Comparison of ENCODE assay signal across 29 cellular contexts in genomic region chr10:23910296-23910695, GRCh38.
"Had no signal": no experiment of that assay in that cellular context is flagged by ENCODE, and none has a peak within 500 bp of the region (broad histone marks: within the 10 kb centered on the region; RNA-seq: fewer than 3 reads in every experiment).

No MANE protein-coding gene starts in this region.

- H3K27me3 ChIP-seq: colonic mucosa, esophagus muscularis mucosa, esophagus squamous epithelium, foreskin keratinocyte, gastrocnemius medialis, heart left ventricle had no signal

- H3K9me3 Mint-ChIP-seq: endodermal cell had no signal

- H3K4me3 ChIP-seq: colonic mucosa, coronary artery, dorsolateral prefrontal cortex, esophagus muscularis mucosa, esophagus squamous epithelium, gastrocnemius medialis, gastroesophageal sphincter, heart left ventricle, heart right ventricle had no signal

- H3K27ac ChIP-seq: colonic mucosa, coronary artery, dorsolateral prefrontal cortex, epithelial cell of prostate, esophagus muscularis mucosa, esophagus squamous epithelium, foreskin keratinocyte, gastrocnemius medialis, gastroesophageal sphincter, heart left ventricle, heart right ventricle had no signal

- H3K9me3 ChIP-seq: colonic mucosa, esophagus muscularis mucosa, esophagus squamous epithelium, gastrocnemius medialis, heart left ventricle had no signal

- H3K4me1 Mint-ChIP-seq: endodermal cell had no signal

- H3K4me1 ChIP-seq: colonic mucosa, esophagus muscularis mucosa, esophagus squamous epithelium, foreskin keratinocyte, gastrocnemius medialis, gastroesophageal sphincter, heart left ventricle, heart right ventricle had no signal

- H3K4me3 Mint-ChIP-seq: dendritic cell treated with granulocyte-macrophage colony-stimulating factor and Interleukin-4, amounts not matched to agents 40 ng/mL and 50 ng/mL, for 4 days; effector memory CD8-positive, alpha-beta T cell; endodermal cell had no signal

- H3K36me3 ChIP-seq: colonic mucosa, esophagus muscularis mucosa, esophagus squamous epithelium, gastrocnemius medialis, gastroesophageal sphincter, heart left ventricle, heart right ventricle had no signal

- H3K27me3 Mint-ChIP-seq: dendritic cell treated with granulocyte-macrophage colony-stimulating factor and Interleukin-4, amounts not matched to agents 40 ng/mL and 50 ng/mL, for 4 days; effector memory CD8-positive, alpha-beta T cell had no signal

- ATAC-seq: effector memory CD8-positive, alpha-beta T cell; esophagus mucosa; foreskin keratinocyte; gastrocnemius medialis; gastroesophageal sphincter; heart left ventricle; heart right ventricle had no signal

- FAIRE-seq: colon, endometrium, endothelial cell of umbilical vein, frontal cortex had no signal

- DNase-seq: colonic mucosa; cortex of kidney; dermis blood vessel endothelial cell; dorsolateral prefrontal cortex; effector CD4-positive, alpha-beta T cell; effector CD8-positive, alpha-beta T cell; effector memory CD4-positive, alpha-beta T cell; effector memory CD8-positive, alpha-beta T cell; endodermal cell; erythroblast; esophagus squamous epithelium; foreskin fibroblast; foreskin keratinocyte; foreskin melanocyte; gastrocnemius medialis; glutamatergic neuron; head of caudate nucleus; heart left ventricle; heart right ventricle had no signal

- H3K27ac Mint-ChIP-seq: dendritic cell treated with granulocyte-macrophage colony-stimulating factor and Interleukin-4, amounts not matched to agents 40 ng/mL and 50 ng/mL, for 4 days; effector memory CD8-positive, alpha-beta T cell; endodermal cell had no signal
